ENCODE assay signal across 31 cellular contexts in the genomic region with DNA sequence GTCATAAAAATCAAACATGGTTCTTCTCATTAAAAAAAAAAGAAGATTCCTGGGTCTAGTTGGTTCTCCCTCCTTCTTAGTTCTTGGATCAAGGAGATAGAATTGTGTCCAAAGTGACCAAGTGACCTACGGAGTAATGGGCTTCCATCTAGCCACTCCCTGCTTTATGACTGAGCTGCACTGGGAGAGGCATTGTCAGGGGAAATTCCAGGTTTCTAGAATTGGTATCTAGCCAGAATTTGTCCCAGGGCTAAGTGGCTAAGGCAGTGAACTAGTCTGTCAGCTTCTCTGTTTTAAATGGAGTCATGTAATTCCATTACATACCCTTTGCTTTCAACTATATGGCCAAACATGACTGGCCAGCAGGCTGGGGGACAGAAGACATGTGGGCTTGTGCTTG. TPM values are rescaled to one million over a fixed set of nuclear protein-coding genes. Genes with fewer than 3 reads are reported as not detected.
DNase-seq lines count a peak whose midpoint lies in the region; ATAC-seq, FAIRE-seq and TF ChIP-seq lines count a peak whose summit lies in the region.
"Had no signal": no experiment of that assay in that cellular context is flagged by ENCODE, and none has a peak within 500 bp of the region (broad histone marks: within the 10 kb centered on the region; RNA-seq: fewer than 3 reads in every experiment).

No MANE protein-coding gene starts in this region.

- no peak overlapping the region for H2AFZ ChIP-seq in neural progenitor cell (replicated peaks)

- no peak overlapping the region for H3K27ac ChIP-seq in breast epithelium
- H3K27ac ChIP-seq in colonic mucosa: no peak overlapping the region
- no peak overlapping the region for H3K27ac ChIP-seq in small intestine (ENCODE audit: low read depth in 1 of 2, low read length in 1 of 2)
- no peak overlapping the region for H3K27ac ChIP-seq in neural progenitor cell
- H3K27ac ChIP-seq in gastrocnemius medialis: no peak overlapping the region

- H3K36me3 ChIP-seq in breast epithelium (no peaks in the 10 kb centered on the region), colonic mucosa (no peaks in the 10 kb centered on the region), small intestine (ENCODE audit: control insufficient read depth in 2 of 2, insufficient read depth in 2 of 2, low read length in 2 of 2) (no peaks in the 10 kb centered on the region), neural progenitor cell (no peaks in the 10 kb centered on the region), gastrocnemius medialis (no peaks in the 10 kb centered on the region)
- H3K36me3 ChIP-seq: BE2C had no signal

- H3K36me3 Mint-ChIP-seq in MCF 10A (ENCODE audit: insufficient read depth, unreplicated experiment) (no peaks in the 10 kb centered on the region), neural progenitor cell (no peaks in the 10 kb centered on the region)
- H3K36me3 Mint-ChIP-seq: CD14-positive monocyte; CD8-positive, alpha-beta memory T cell had no signal

- FAIRE-seq in small intestine (lab: Jason Lieb, UNC): no peak
- FAIRE-seq: GM12891, H54, HepG2, K562 had no signal

- TF ChIP-seq POLR2A in breast epithelium (IDR thresholded peaks at IDR 0.05): no peak
- no peak for TF ChIP-seq POLR2A in gastrocnemius medialis (IDR thresholded peaks at IDR 0.05)

- TF ChIP-seq CTCF in MCF 10A (IDR thresholded peaks at IDR 0.05; ENCODE audit: unreplicated experiment) (no peak), breast epithelium (IDR thresholded peaks at IDR 0.05) (no peak), colonic mucosa (IDR thresholded peaks at IDR 0.05) (no peak), neural progenitor cell (IDR thresholded peaks at IDR 0.05) (no peak), gastrocnemius medialis (IDR thresholded peaks at IDR 0.05 in 4 of 5, conservative IDR thresholded peaks at IDR 0.05 in 1 of 5) (no peak)

- WGBS in small intestine, 3 donors: 17 to 40% (median 37%) methylated on average over 1 of the region's 1 CpG

- H3K9me3 Mint-ChIP-seq in MCF 10A (ENCODE audit: unreplicated experiment) (no peaks in the 10 kb centered on the region), neural progenitor cell (no peaks in the 10 kb centered on the region)
- H3K9me3 Mint-ChIP-seq: CD14-positive monocyte had no signal

- peaks cover 50% of the 10 kb centered on the region for H3K27me3 Mint-ChIP-seq in MCF 10A (ENCODE audit: insufficient read depth, unreplicated experiment)
- no peaks in the 10 kb centered on the region for H3K27me3 Mint-ChIP-seq in neural progenitor cell (ENCODE audit: insufficient read depth, low read depth)

- H3K9ac ChIP-seq in colonic mucosa (ENCODE audit: low read depth in 2 of 2, low read length in 2 of 2) (no peak overlapping the region), neural progenitor cell (no peak overlapping the region)
- H3K9ac ChIP-seq: SK-N-SH had no signal

- H3F3A ChIP-seq in neural progenitor cell (ENCODE audit: low read depth): no peaks in the 10 kb centered on the region

- no TSS peak for BruUV-seq in MCF 10A (replicated peaks; lab: Mats Ljungman, UMichigan)

- POLR2A ChIA-PET in MCF 10A (lab: Yijun Ruan, JAX): no interaction called here

- ATAC-seq in gastrocnemius medialis: no peak
- ATAC-seq: HepG2, K562, PC-3 had no signal

- H3K4me1 Mint-ChIP-seq in MCF 10A (ENCODE audit: insufficient read depth, unreplicated experiment) (no peaks in the 10 kb centered on the region), neural progenitor cell (peaks cover 2% of the 10 kb centered on the region)
- H3K4me1 Mint-ChIP-seq: CD14-positive monocyte; CD8-positive, alpha-beta memory T cell had no signal

- H3K4me1 ChIP-seq in breast epithelium: no peaks in the 10 kb centered on the region
- H3K4me1 ChIP-seq in colonic mucosa: peaks cover 5% of the 10 kb centered on the region
- H3K4me1 ChIP-seq in small intestine (ENCODE audit: control insufficient read depth in 2 of 2, insufficient read depth in 1 of 2, low read depth in 1 of 2, low read length in 1 of 2): peaks cover 2 to 5% of the 10 kb centered on the region in 2 donors
- no peaks in the 10 kb centered on the region for H3K4me1 ChIP-seq in neural progenitor cell
- H3K4me1 ChIP-seq in gastrocnemius medialis: no peaks in the 10 kb centered on the region
- H3K4me1 ChIP-seq: BE2C had no signal

- H3K4me3 Mint-ChIP-seq in MCF 10A (ENCODE audit: unreplicated experiment): no peak overlapping the region
- H3K4me3 Mint-ChIP-seq in neural progenitor cell: no peak overlapping the region
- H3K4me3 Mint-ChIP-seq: CD14-positive monocyte; CD8-positive, alpha-beta memory T cell had no signal

- H3K4me3 ChIP-seq in breast epithelium: no peak overlapping the region
- H3K4me3 ChIP-seq in colonic mucosa: no peak overlapping the region
- no peak overlapping the region for H3K4me3 ChIP-seq in small intestine (ENCODE audit: low read depth in 1 of 2, low read length in 2 of 2)
- H3K4me3 ChIP-seq in neural progenitor cell: no peak overlapping the region
- no peak overlapping the region for H3K4me3 ChIP-seq in gastrocnemius medialis
- H3K4me3 ChIP-seq: K562 had no signal

- no peak overlapping the region for H3K27ac Mint-ChIP-seq in MCF 10A (ENCODE audit: low read depth, unreplicated experiment)
- no peak overlapping the region for H3K27ac Mint-ChIP-seq in neural progenitor cell
- H3K27ac Mint-ChIP-seq: CD8-positive, alpha-beta memory T cell had no signal

- H4K20me1 ChIP-seq in neural progenitor cell (ENCODE audit: low read depth): no peaks in the 10 kb centered on the region

- H3K9me3 ChIP-seq in breast epithelium: no peaks in the 10 kb centered on the region
- H3K9me3 ChIP-seq in colonic mucosa: no peaks in the 10 kb centered on the region
- no peaks in the 10 kb centered on the region for H3K9me3 ChIP-seq in small intestine (ENCODE audit: control insufficient read depth, low read depth)
- H3K9me3 ChIP-seq in neural progenitor cell (ENCODE audit: low read depth): no peaks in the 10 kb centered on the region
- H3K9me3 ChIP-seq in gastrocnemius medialis: no peaks in the 10 kb centered on the region
- H3K9me3 ChIP-seq: BE2C, SK-N-SH had no signal

- CTCF ChIA-PET in MCF 10A (lab: Yijun Ruan, JAX): interaction anchor here (0.7 to 1.1 kb wide), 2 partner anchors 45 to 826 kb away, joined by 3 read pairs; no protein-coding TSS in a partner anchor

- DNase-seq in MCF 10A (ENCODE audit: unreplicated experiment) (peak; percentile 13), breast epithelium (ENCODE audit: low spot score in 2 of 2) (no peak), colonic mucosa (peak; percentile 47), glomerular visceral epithelial cell (ENCODE audit: extremely low spot score) (peak; percentile 3), small intestine (peak; percentile 12), neural progenitor cell (ENCODE audit: low spot score) (no peak), gastrocnemius medialis (no peak)
- no peak for DNase-seq in activated CD4-positive, alpha-beta T cell treated with anti-CD3 and anti-CD28 coated beads, Interleukin-2, amount 50 U/mL, for 1 hour
- DNase-seq: 8988T; ACHN; BE2C; CD8-positive, alpha-beta memory T cell; DMS153; GF-D8; NCI-H1048; NCI-H1417; NCI-H1694; NCI-H2029 treated with DMSO at 0.1 percent for 48 hours; NCI-H446 treated with DMSO at 0.1 percent for 48 hours; NCI-H526; NCI-H82; NK-92 treated with Interleukin-12 subunit alpha and Interleukin-12 subunit beta, amount 100 ng/mL, for 24 hours; PC-3; SK-N-SH had no signal

- intact Hi-C loops in MCF 10A (cut with micrococcal nuclease) (no loop called here), breast epithelium (cut with DNase I; ENCODE audit: low total_unique reads) (no loop called here), colonic mucosa (cut with DNase I) (no loop called here), gastrocnemius medialis (cut with DNase I; ENCODE audit: low total_unique reads) (no loop called here)

- in situ Hi-C loops in gastrocnemius medialis (cut with MboI; ENCODE audit: low sequenced_read_pairs in 4 of 4): no loop called here

- no peaks in the 10 kb centered on the region for H3K27me3 ChIP-seq in breast epithelium
- no peaks in the 10 kb centered on the region for H3K27me3 ChIP-seq in colonic mucosa
- no peaks in the 10 kb centered on the region for H3K27me3 ChIP-seq in small intestine (ENCODE audit: control insufficient read depth in 2 of 2, insufficient read depth in 2 of 2, low read length in 2 of 2)
- H3K27me3 ChIP-seq in neural progenitor cell: no peaks in the 10 kb centered on the region
- H3K27me3 ChIP-seq in gastrocnemius medialis: no peaks in the 10 kb centered on the region
- H3K27me3 ChIP-seq: BE2C had no signal

- no peak overlapping the region for H3K4me2 ChIP-seq in neural progenitor cell
- H3K4me2 ChIP-seq: SK-N-SH had no signal

- no peaks in the 10 kb centered on the region for H3K79me2 ChIP-seq in neural progenitor cell (ENCODE audit: low read depth)

RNA-seq across cellular contexts. Expression of gene ERG, which starts 40.1 kb away (rescaled TPM):
- not detected in 2 replicates for total RNA-seq in MCF 10A (2022)
- 10 to 100 TPM; 12.2 to 21.0 (median 14.0) TPM for total RNA-seq in breast epithelium
- total RNA-seq in colonic mucosa: 1 to 10 TPM; 2.5 to 6.7 TPM
- polyA plus RNA-seq in small intestine: 10 to 100 TPM in 1 of 3 donors, 1 to 10 TPM in 1, under 1 TPM in 1; 0.22 to 10.8 (median 2.4) TPM
- 0.09 TPM in 1 of 2 replicates, not detected in the other for total RNA-seq in neural progenitor cell (ENCODE audit: low replicate concordance)
- total RNA-seq in gastrocnemius medialis: 1 to 10 TPM; 4.6 to 7.0 (median 5.1) TPM
- total RNA-seq: CD8-positive, alpha-beta memory T cell; HepG2; HT1080; K562; LHCN-M2; PC-3 had no signal
- polyA plus RNA-seq: CD8-positive, alpha-beta memory T cell; HepG2; SK-N-SH had no signal

Comparison
In these comparisons a context has a peak if more than half of its experiments do, and no peak if none do; other contexts are left out.
1. DNase-seq: peak in MCF 10A (single experiment), colonic mucosa (single experiment), glomerular visceral epithelial cell (single experiment) and small intestine (single experiment); none in breast epithelium (0 of 2), neural progenitor cell (single experiment), activated CD4-positive, alpha-beta T cell treated with anti-CD3 and anti-CD28 coated beads, Interleukin-2, amount 50 U/mL, for 1 hour (single experiment) and gastrocnemius medialis (0 of 2).